ENCODE assay signal across 9 cellular contexts in the genomic region with DNA sequence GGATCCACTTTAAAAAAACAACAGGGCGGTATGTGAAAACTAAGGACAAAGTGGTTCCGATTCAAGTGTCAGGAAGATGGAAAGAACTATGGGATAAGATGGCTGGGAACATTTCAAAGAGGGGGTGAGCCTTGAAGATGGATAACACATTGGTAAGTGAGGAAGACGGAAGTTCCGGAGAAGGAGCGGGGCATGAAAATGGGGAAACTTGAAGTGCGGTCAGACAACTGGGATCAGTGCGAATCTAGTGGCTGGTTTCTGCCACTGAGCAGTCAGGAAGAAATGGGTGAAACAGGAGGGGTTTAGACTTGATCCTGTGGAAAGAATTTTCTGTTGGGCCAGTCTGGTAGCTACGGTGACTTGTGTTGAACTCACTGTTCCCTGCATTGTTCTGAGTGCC. TPM values are rescaled to one million over a fixed set of nuclear protein-coding genes. Genes with fewer than 3 reads are reported as not detected.
A peak's percentile ranks its signal among the peaks of the same experiment; 100 is the strongest.
DNase-seq lines count a peak whose midpoint lies in the region; ATAC-seq and TF ChIP-seq lines count a peak whose summit lies in the region.
"Had no signal": no experiment of that assay in that cellular context is flagged by ENCODE, and none has a peak within 500 bp of the region (broad histone marks: within the 10 kb centered on the region; RNA-seq: fewer than 3 reads in every experiment).

No MANE protein-coding gene starts in this region.

- no peak for TF ChIP-seq EP300 in stomach (IDR thresholded peaks at IDR 0.05)

- TF ChIP-seq POLR2A in stomach (IDR thresholded peaks at IDR 0.05), result no peak

- no peaks in the 10 kb centered on the region for H3K9me3 Mint-ChIP-seq in T-helper 1 cell treated with Interleukin-12 subunit alpha and Interleukin-12 subunit beta and Interleukin-4 antibody, amounts not matched to agents 30 μg/mL and 1 μg/mL, for 36 hours
- no peaks in the 10 kb centered on the region for H3K9me3 Mint-ChIP-seq in activated CD4-positive, alpha-beta memory T cell treated with anti-CD3 and anti-CD28 coated beads for 36 hours

- no peak for DNase-seq in T-helper 1 cell
- DNase-seq in activated CD4-positive, alpha-beta memory T cell treated with anti-CD3 and anti-CD28 coated beads for 36 hours, result no peak
- DNase-seq in stomach, result no peak
- no peak for DNase-seq in COR-L47 (lab: John Stamatoyannopoulos, UW)
- DNase-seq: hypothalamus had no signal

- no peaks in the 10 kb centered on the region for H3K27me3 Mint-ChIP-seq in T-helper 1 cell treated with Interleukin-12 subunit alpha and Interleukin-12 subunit beta and Interleukin-4 antibody, amounts not matched to agents 30 μg/mL and 1 μg/mL, for 36 hours (ENCODE audit: low read depth)
- H3K27me3 Mint-ChIP-seq in activated CD4-positive, alpha-beta memory T cell treated with anti-CD3 and anti-CD28 coated beads for 36 hours, result no peaks in the 10 kb centered on the region

- H3K9me3 ChIP-seq in stomach, result no peaks in the 10 kb centered on the region

- WGBS in stomach, 5 donors, result 85 to 90% (median 89%) methylated on average over 8 of the region's 8 CpGs

- peaks cover 4% of the 10 kb centered on the region for H3K36me3 Mint-ChIP-seq in T-helper 1 cell treated with Interleukin-12 subunit alpha and Interleukin-12 subunit beta and Interleukin-4 antibody, amounts not matched to agents 30 μg/mL and 1 μg/mL, for 36 hours (ENCODE audit: low read depth)
- peaks cover 7% of the 10 kb centered on the region for H3K36me3 Mint-ChIP-seq in activated CD4-positive, alpha-beta memory T cell treated with anti-CD3 and anti-CD28 coated beads for 36 hours

- H3K4me1 Mint-ChIP-seq in T-helper 1 cell treated with Interleukin-12 subunit alpha and Interleukin-12 subunit beta and Interleukin-4 antibody, amounts not matched to agents 30 μg/mL and 1 μg/mL, for 36 hours (ENCODE audit: low read depth), result peaks cover 49% of the 10 kb centered on the region
- H3K4me1 Mint-ChIP-seq in activated CD4-positive, alpha-beta memory T cell treated with anti-CD3 and anti-CD28 coated beads for 36 hours (ENCODE audit: low read depth), result peaks cover 59% of the 10 kb centered on the region

- CTCF ChIA-PET in activated CD4-positive, alpha-beta memory T cell treated with anti-CD3 and anti-CD28 coated beads for 36 hours (lab: Charles Lee), result interaction anchor here (3.1 kb wide), 1 partner anchor 34 kb away, joined by 19 read pairs; a partner anchor contains a TSS

- no peaks in the 10 kb centered on the region for H3K27me3 ChIP-seq in stomach

- H3K27ac Mint-ChIP-seq in T-helper 1 cell treated with Interleukin-12 subunit alpha and Interleukin-12 subunit beta and Interleukin-4 antibody, amounts not matched to agents 30 μg/mL and 1 μg/mL, for 36 hours, result peak overlapping the region; percentile 62
- H3K27ac Mint-ChIP-seq in activated CD4-positive, alpha-beta memory T cell treated with anti-CD3 and anti-CD28 coated beads for 36 hours, result peak overlapping the region; percentile 67

- H3K4me1 ChIP-seq in stomach, result peaks cover 22 to 79% (median 52%) of the 10 kb centered on the region in 4 donors

- peak overlapping the region; percentile 72 for H3K4me3 ChIP-seq in iPS-11a (ENCODE audit: low read depth, low read length)
- peak overlapping the region in 3 of 4 donors; percentile 87 to 95 (median 93) for H3K4me3 ChIP-seq in stomach

- no peak overlapping the region for H3K27ac ChIP-seq in stomach

- peak overlapping the region; percentile 89 for H3K4me3 Mint-ChIP-seq in T-helper 1 cell treated with Interleukin-12 subunit alpha and Interleukin-12 subunit beta and Interleukin-4 antibody, amounts not matched to agents 30 μg/mL and 1 μg/mL, for 36 hours
- peak overlapping the region; percentile 91 for H3K4me3 Mint-ChIP-seq in activated CD4-positive, alpha-beta memory T cell treated with anti-CD3 and anti-CD28 coated beads for 36 hours

- POLR2A ChIA-PET in activated CD4-positive, alpha-beta memory T cell treated with anti-CD3 and anti-CD28 coated beads for 36 hours (lab: Charles Lee), result interaction anchor here (1.3 to 1.8 kb wide), 3 partner anchors 17 to 34 kb away, joined by 4 to 22 read pairs (median 6); a partner anchor contains a TSS

- intact Hi-C loops in activated CD4-positive, alpha-beta memory T cell treated with anti-CD3 and anti-CD28 coated beads for 36 hours (cut with micrococcal nuclease), result no loop called here
- intact Hi-C loops in stomach (cut with DNase I; ENCODE audit: low total_unique reads), result no loop called here

- peaks cover 0 to 13% (median 9%) of the 10 kb centered on the region in 4 donors for H3K36me3 ChIP-seq in stomach

- ATAC-seq in HG02798 (IDR thresholded peaks at IDR 0.05; ENCODE audit: poor library complexity, unreplicated experiment), result no peak
- ATAC-seq in GM21723 (IDR thresholded peaks at IDR 0.05; ENCODE audit: unreplicated experiment), result no peak

- no peak for TF ChIP-seq CTCF in stomach (IDR thresholded peaks at IDR 0.05)

RNA-seq across cellular contexts. Expression of a gene that starts 1.2 kb away (rescaled TPM):
- 10 to 100 TPM; 82.6 to 82.9 TPM for total RNA-seq in activated CD4-positive, alpha-beta memory T cell treated with anti-CD3 and anti-CD28 coated beads for 36 hours
- 10 to 100 TPM in 2 of 5 donors, 1 to 10 TPM in 2, not detected in 1; 7.1 to 46.8 (median 13.8) TPM for total RNA-seq in stomach
- 100 to 1,000 TPM in 1 of 3 donors, 10 to 100 TPM in 2; 90.0 to 114 (median 97.3) TPM for polyA plus RNA-seq in stomach

RNA-seq across cellular contexts. Expression of a gene that starts 33.9 kb away (rescaled TPM):
- 10 to 100 TPM; 21.5 to 21.8 TPM for total RNA-seq in activated CD4-positive, alpha-beta memory T cell treated with anti-CD3 and anti-CD28 coated beads for 36 hours
- total RNA-seq in stomach, result 10 to 100 TPM; 16.5 to 43.2 (median 32.9) TPM
- polyA plus RNA-seq in stomach, result 10 to 100 TPM in 1 of 3 donors, 1 to 10 TPM in 2; 7.3 to 17.3 (median 9.9) TPM

RNA-seq across cellular contexts. Expression of a gene that starts 34.0 kb away (rescaled TPM):
- total RNA-seq in activated CD4-positive, alpha-beta memory T cell treated with anti-CD3 and anti-CD28 coated beads for 36 hours, result not detected
- not detected for total RNA-seq in stomach
- polyA plus RNA-seq in stomach, result not detected
